In the genomic region with DNA sequence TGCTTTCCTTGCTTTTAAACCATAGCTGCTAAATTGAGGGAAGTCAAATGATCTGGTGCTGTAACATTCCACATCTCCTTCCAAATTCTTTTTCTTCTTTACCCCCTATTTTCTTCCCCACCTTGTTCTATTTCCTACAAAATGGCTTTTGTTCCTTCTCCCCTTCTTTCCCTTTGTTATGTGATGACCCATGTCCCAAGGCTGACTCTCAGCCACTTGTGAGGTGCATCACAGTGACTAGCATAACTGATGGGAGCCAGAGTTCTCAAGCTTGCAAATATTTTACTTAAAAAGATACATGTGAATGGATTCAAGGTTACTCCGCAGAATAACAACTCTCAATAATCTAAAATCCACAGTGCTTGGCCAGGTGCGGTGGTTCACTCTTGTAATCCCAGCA, we compare ENCODE assay signal across 24 cellular contexts.
"Had no signal": no experiment of that assay in that cellular context is flagged by ENCODE, and none has a peak within 500 bp of the region (broad histone marks: within the 10 kb centered on the region; RNA-seq: fewer than 3 reads in every experiment).

No MANE protein-coding gene starts in this region.

- ATAC-seq: activated T-cell treated with anti-CD3 and anti-CD28 coated beads, Interleukin-2, amount 50 U/mL, for 72 hours; left cardiac atrium; left ventricle myocardium superior; right cardiac atrium; stimulated activated naive B cell treated with anti-CD40 and anti-IgM and Interleukin-4, amounts not matched to agents 10 μg/mL and 1 μg/mL and 100 μg/mL, for 72 hours had no signal

- H2AFZ ChIP-seq: hepatocyte had no signal

- H3K4me3 ChIP-seq: body of pancreas, cardiac muscle cell, coronary artery, dorsolateral prefrontal cortex, hepatocyte, testis, transverse colon, uterus had no signal

- H3K79me2 ChIP-seq: hepatocyte had no signal

- DNase-seq: activated CD4-positive, alpha-beta T cell treated with anti-CD3 and anti-CD28 coated beads for 4 hours; activated CD4-positive, alpha-beta T cell treated with anti-CD3 and anti-CD28 coated beads, Interleukin-2, amount 50 U/mL, for 4 hours; activated effector memory CD4-positive, alpha-beta T cell treated with Interleukin-2 at 50 U/mL for 16 hours; activated naive CD4-positive, alpha-beta T cell treated with Interleukin-2 at 50 U/mL for 16 hours; activated T-cell treated with anti-CD3 and anti-CD28 coated beads for 4 hours; activated T-cell treated with anti-CD3 and anti-CD28 coated beads, Interleukin-2, amount 50 U/mL, for 72 hours; aorta; dorsolateral prefrontal cortex; effector memory CD4-positive, alpha-beta T cell; glutamatergic neuron; left cardiac atrium; left ventricle myocardium superior; right cardiac atrium; stimulated activated CD4-positive, alpha-beta T cell treated with anti-CD3 and anti-CD28 coated beads, Interleukin-15, amount 100 ng/mL, for 24 hours; stimulated activated CD4-positive, alpha-beta T cell treated with anti-CD3 and anti-CD28 coated beads, Interleukin-2, amount 100 ng/mL, for 24 hours; stimulated activated naive B cell treated with anti-CD40 and anti-IgM and Interleukin-4, amounts not matched to agents 10 μg/mL and 1 μg/mL and 100 μg/mL, for 72 hours; testis; transverse colon; uterus had no signal

- H3K36me3 Mint-ChIP-seq: stimulated activated naive B cell treated with anti-CD40 and anti-IgM and Interleukin-4, amounts not matched to agents 10 μg/mL and 1 μg/mL and 100 μg/mL, for 72 hours had no signal

- H3K4me3 Mint-ChIP-seq: activated naive CD8-positive, alpha-beta T cell; activated T-cell treated with anti-CD3 and anti-CD28 coated beads, Interleukin-2, amount 50 U/mL, for 72 hours; stimulated activated naive B cell treated with anti-CD40 and anti-IgM and Interleukin-4, amounts not matched to agents 10 μg/mL and 1 μg/mL and 100 μg/mL, for 72 hours had no signal

- H3K4me2 ChIP-seq: hepatocyte had no signal

- H3K27ac ChIP-seq: cardiac muscle cell, coronary artery, hepatocyte, testis, transverse colon, uterus had no signal

- H3K4me1 ChIP-seq: testis, uterus had no signal

- H3K27me3 ChIP-seq: body of pancreas, cardiac muscle cell, dorsolateral prefrontal cortex, hepatocyte, testis, transverse colon, uterus had no signal

- H3K27me3 Mint-ChIP-seq: activated naive CD8-positive, alpha-beta T cell had no signal

- H3K36me3 ChIP-seq: cardiac muscle cell, transverse colon, uterus had no signal

- H3K9me3 ChIP-seq: body of pancreas, testis, transverse colon, uterus had no signal

- H3K27ac Mint-ChIP-seq: activated naive CD8-positive, alpha-beta T cell; activated T-cell treated with anti-CD3 and anti-CD28 coated beads, Interleukin-2, amount 50 U/mL, for 72 hours; stimulated activated naive B cell treated with anti-CD40 and anti-IgM and Interleukin-4, amounts not matched to agents 10 μg/mL and 1 μg/mL and 100 μg/mL, for 72 hours had no signal
